12 cellular contexts compared by ENCODE assay signal in genomic region chr7:4809091-4809591, GRCh38. TPM values are rescaled to one million over a fixed set of nuclear protein-coding genes. Genes with fewer than 3 reads are reported as not detected.
A peak's percentile ranks its signal among the peaks of the same experiment; 100 is the strongest.
DNase-seq lines count a peak whose midpoint lies in the region; ATAC-seq and TF ChIP-seq lines count a peak whose summit lies in the region.
"Had no signal": no experiment of that assay in that cellular context is flagged by ENCODE, and none has a peak within 500 bp of the region (broad histone marks: within the 10 kb centered on the region; RNA-seq: fewer than 3 reads in every experiment).

No MANE protein-coding gene starts in this region.

- POLR2A ChIA-PET in activated CD4-positive, alpha-beta memory T cell treated with anti-CD3 and anti-CD28 coated beads for 36 hours (lab: Charles Lee), result no interaction called here
- POLR2A ChIA-PET in activated CD4-positive, alpha-beta memory T cell treated with anti-CD3 and anti-CD28 coated beads, Interleukin-2, amount 10 ng/mL, durations not matched to agents 7 days and 5 days (lab: Charles Lee), result interaction anchor here (1.0 kb wide), 1 partner anchor 33 kb away, joined by 3 read pairs; the partner anchor contains the start of gene AP5Z1

- TF ChIP-seq CTCF in heart right ventricle (IDR thresholded peaks at IDR 0.05) (no peak), foreskin keratinocyte (conservative IDR thresholded peaks at IDR 0.05) (no peak)

- peaks cover 6% of the 10 kb centered on the region for H3K4me1 Mint-ChIP-seq in activated CD4-positive, alpha-beta memory T cell treated with anti-CD3 and anti-CD28 coated beads for 36 hours (ENCODE audit: low read depth)
- peaks cover 6% of the 10 kb centered on the region for H3K4me1 Mint-ChIP-seq in activated CD4-positive, alpha-beta memory T cell treated with anti-CD3 and anti-CD28 coated beads, Interleukin-2, amount 10 ng/mL, durations not matched to agents 7 days and 5 days
- H3K4me1 Mint-ChIP-seq in stimulated activated naive B cell treated with anti-CD40 and anti-IgM and Interleukin-4, amounts not matched to agents 10 μg/mL and 1 μg/mL and 100 μg/mL, for 72 hours, result peaks cover 7 to 21% of the 10 kb centered on the region in 2 donors

- intact Hi-C loops in activated CD4-positive, alpha-beta memory T cell treated with anti-CD3 and anti-CD28 coated beads for 36 hours (cut with micrococcal nuclease), result no loop called here
- intact Hi-C loops in heart right ventricle (cut with DNase I), result loop anchor here in 1 of 10 donors (10.0 kb wide), 1 partner anchor 276 kb away; no protein-coding TSS in a partner anchor

- H3K27ac Mint-ChIP-seq in activated CD4-positive, alpha-beta memory T cell treated with anti-CD3 and anti-CD28 coated beads for 36 hours, result no peak overlapping the region
- no peak overlapping the region for H3K27ac Mint-ChIP-seq in activated CD4-positive, alpha-beta memory T cell treated with anti-CD3 and anti-CD28 coated beads, Interleukin-2, amount 10 ng/mL, durations not matched to agents 7 days and 5 days
- H3K27ac Mint-ChIP-seq in stimulated activated naive B cell treated with anti-CD40 and anti-IgM and Interleukin-4, amounts not matched to agents 10 μg/mL and 1 μg/mL and 100 μg/mL, for 72 hours, result peak overlapping the region; percentile 67

- DNase-seq in activated CD4-positive, alpha-beta memory T cell treated with anti-CD3 and anti-CD28 coated beads for 36 hours, result peak; percentile 37
- DNase-seq in activated CD4-positive, alpha-beta memory T cell treated with anti-CD3 and anti-CD28 coated beads, Interleukin-2, amount 10 ng/mL, durations not matched to agents 7 days and 5 days, result no peak
- DNase-seq in activated CD8-positive, alpha-beta memory T cell treated with anti-CD3 and anti-CD28 coated beads, Interleukin-2, amount 50 U/mL, for 4 hours, result peak; percentile 47
- peak; percentile 59 to 61 for DNase-seq in heart right ventricle
- peak; percentile 47 for DNase-seq in stimulated activated naive B cell treated with anti-CD40 and anti-IgM and Interleukin-4, amounts not matched to agents 10 μg/mL and 1 μg/mL and 100 μg/mL, for 72 hours
- DNase-seq in dermis blood vessel endothelial cell, result no peak
- no peak for DNase-seq in SW 1271 (lab: John Stamatoyannopoulos, UW)
- DNase-seq in foreskin keratinocyte, result no peak
- DNase-seq: 8988T, amniotic stem cell had no signal

- CTCF ChIA-PET in activated CD4-positive, alpha-beta memory T cell treated with anti-CD3 and anti-CD28 coated beads for 36 hours (lab: Charles Lee), result interaction anchor here (1.0 to 1.2 kb wide), 2 partner anchors 21 to 74 kb away, joined by 3 read pairs; partner anchors contain the start of gene RADIL
- CTCF ChIA-PET in activated CD4-positive, alpha-beta memory T cell treated with anti-CD3 and anti-CD28 coated beads, Interleukin-2, amount 10 ng/mL, durations not matched to agents 7 days and 5 days (lab: Charles Lee), result interaction anchor here (0.8 to 1.6 kb wide), 2 partner anchors 11 to 18 kb away, joined by 3 to 5 read pairs; no protein-coding TSS in a partner anchor

- no peaks in the 10 kb centered on the region for H3K36me3 Mint-ChIP-seq in activated CD4-positive, alpha-beta memory T cell treated with anti-CD3 and anti-CD28 coated beads for 36 hours
- H3K36me3 Mint-ChIP-seq in activated CD4-positive, alpha-beta memory T cell treated with anti-CD3 and anti-CD28 coated beads, Interleukin-2, amount 10 ng/mL, durations not matched to agents 7 days and 5 days (ENCODE audit: low read depth), result no peaks in the 10 kb centered on the region
- peaks cover 3 to 5% of the 10 kb centered on the region in 2 donors for H3K36me3 Mint-ChIP-seq in stimulated activated naive B cell treated with anti-CD40 and anti-IgM and Interleukin-4, amounts not matched to agents 10 μg/mL and 1 μg/mL and 100 μg/mL, for 72 hours

- H3K36me3 ChIP-seq in heart right ventricle, result peaks cover 0 to 22% (median 0%) of the 10 kb centered on the region in 9 donors

- H3K27ac ChIP-seq in heart right ventricle (peak overlapping the region in 7 of 10 donors; percentile 29 to 83 (median 58)), foreskin keratinocyte (no peak overlapping the region)
- H3K27ac ChIP-seq: parathyroid adenoma had no signal

- H3K4me1 ChIP-seq in heart right ventricle (peaks cover 0 to 12% (median 0%) of the 10 kb centered on the region in 9 donors), foreskin keratinocyte (no peaks in the 10 kb centered on the region)
- H3K4me1 ChIP-seq: parathyroid adenoma had no signal

- H3K4me3 ChIP-seq in heart right ventricle, result peak overlapping the region in 6 of 10 donors; percentile 1 to 40 (median 28)

- H3K27me3 ChIP-seq in heart right ventricle (peaks cover 0 to 20% (median 0%) of the 10 kb centered on the region in 7 donors), foreskin keratinocyte (peaks cover 19% of the 10 kb centered on the region)

- ATAC-seq in heart right ventricle (peak in 6 of 8 donors; percentile 29 to 82 (median 53)), foreskin keratinocyte (no peak)
- ATAC-seq in stimulated activated naive B cell treated with anti-CD40 and anti-IgM and Interleukin-4, amounts not matched to agents 10 μg/mL and 1 μg/mL and 100 μg/mL, for 72 hours (replicated peaks), result peak; percentile 72 to 75

- H3K27me3 Mint-ChIP-seq in activated CD4-positive, alpha-beta memory T cell treated with anti-CD3 and anti-CD28 coated beads for 36 hours, result peaks cover 21% of the 10 kb centered on the region
- peaks cover 39% of the 10 kb centered on the region for H3K27me3 Mint-ChIP-seq in activated CD4-positive, alpha-beta memory T cell treated with anti-CD3 and anti-CD28 coated beads, Interleukin-2, amount 10 ng/mL, durations not matched to agents 7 days and 5 days
- peaks cover 29 to 54% of the 10 kb centered on the region in 2 donors for H3K27me3 Mint-ChIP-seq in stimulated activated naive B cell treated with anti-CD40 and anti-IgM and Interleukin-4, amounts not matched to agents 10 μg/mL and 1 μg/mL and 100 μg/mL, for 72 hours

- H3K9me3 ChIP-seq in heart right ventricle, result peaks cover 0 to 4% (median 0%) of the 10 kb centered on the region in 11 donors

- H3K9me3 Mint-ChIP-seq in activated CD4-positive, alpha-beta memory T cell treated with anti-CD3 and anti-CD28 coated beads for 36 hours, result no peaks in the 10 kb centered on the region
- no peaks in the 10 kb centered on the region for H3K9me3 Mint-ChIP-seq in activated CD4-positive, alpha-beta memory T cell treated with anti-CD3 and anti-CD28 coated beads, Interleukin-2, amount 10 ng/mL, durations not matched to agents 7 days and 5 days
- peaks cover 5 to 7% of the 10 kb centered on the region in 2 donors for H3K9me3 Mint-ChIP-seq in stimulated activated naive B cell treated with anti-CD40 and anti-IgM and Interleukin-4, amounts not matched to agents 10 μg/mL and 1 μg/mL and 100 μg/mL, for 72 hours

- WGBS in heart right ventricle, 2 donors, result 77 to 78% methylated on average over 38 of the region's 38 CpGs

- peak overlapping the region; percentile 16 for H3K4me3 Mint-ChIP-seq in activated CD4-positive, alpha-beta memory T cell treated with anti-CD3 and anti-CD28 coated beads for 36 hours
- H3K4me3 Mint-ChIP-seq in activated CD4-positive, alpha-beta memory T cell treated with anti-CD3 and anti-CD28 coated beads, Interleukin-2, amount 10 ng/mL, durations not matched to agents 7 days and 5 days, result no peak overlapping the region
- H3K4me3 Mint-ChIP-seq in stimulated activated naive B cell treated with anti-CD40 and anti-IgM and Interleukin-4, amounts not matched to agents 10 μg/mL and 1 μg/mL and 100 μg/mL, for 72 hours, result peak overlapping the region; percentile 78 to 85

RNA-seq across cellular contexts. Expression of gene AP5Z1, which starts 33.7 kb away (rescaled TPM):
- 10 to 100 TPM; 21.6 to 24.1 TPM for total RNA-seq in activated CD4-positive, alpha-beta memory T cell treated with anti-CD3 and anti-CD28 coated beads for 36 hours
- 10 to 100 TPM; 57.5 to 60.6 TPM for total RNA-seq in activated CD4-positive, alpha-beta memory T cell treated with anti-CD3 and anti-CD28 coated beads, Interleukin-2, amount 10 ng/mL, durations not matched to agents 7 days and 5 days
- 10 to 100 TPM in 7 of 10 donors, 1 to 10 TPM in 3; 8.5 to 16.7 (median 12.4) TPM for total RNA-seq in heart right ventricle
- polyA plus RNA-seq in heart right ventricle, result 10 to 100 TPM; 20.0 to 30.9 TPM
- 28.3 and 32.3 TPM in 2 replicates for total RNA-seq in dermis blood vessel endothelial cell
- total RNA-seq in foreskin keratinocyte, result 21.3 and 25.8 TPM in 2 replicates
- 21.8 and 29.1 TPM in 2 replicates for polyA plus RNA-seq in foreskin keratinocyte

RNA-seq across cellular contexts. Expression of gene PAPOLB, which starts 52.7 kb away (rescaled TPM):
- not detected for total RNA-seq in activated CD4-positive, alpha-beta memory T cell treated with anti-CD3 and anti-CD28 coated beads for 36 hours
- not detected for total RNA-seq in activated CD4-positive, alpha-beta memory T cell treated with anti-CD3 and anti-CD28 coated beads, Interleukin-2, amount 10 ng/mL, durations not matched to agents 7 days and 5 days
- total RNA-seq in heart right ventricle, result under 1 TPM in 6 of 10 donors, not detected in 4; 0.10 to 0.21 (median 0.15) TPM
- under 1 TPM; 0.01 to 0.15 TPM for polyA plus RNA-seq in heart right ventricle
- 0.23 and 0.34 TPM in 2 replicates for total RNA-seq in dermis blood vessel endothelial cell
- not detected in 2 replicates for total RNA-seq in foreskin keratinocyte
- not detected in 2 replicates for polyA plus RNA-seq in foreskin keratinocyte
- total RNA-seq: epithelial cell of proximal tubule had no signal

Comparison
In these comparisons a context has a peak if more than half of its experiments do, and no peak if none do; other contexts are left out.
1. DNase-seq: peak in activated CD4-positive, alpha-beta memory T cell treated with anti-CD3 and anti-CD28 coated beads for 36 hours (single experiment), activated CD8-positive, alpha-beta memory T cell treated with anti-CD3 and anti-CD28 coated beads, Interleukin-2, amount 50 U/mL, for 4 hours (single experiment), heart right ventricle (2 of 2) and stimulated activated naive B cell treated with anti-CD40 and anti-IgM and Interleukin-4, amounts not matched to agents 10 μg/mL and 1 μg/mL and 100 μg/mL, for 72 hours (single experiment); none in activated CD4-positive, alpha-beta memory T cell treated with anti-CD3 and anti-CD28 coated beads, Interleukin-2, amount 10 ng/mL, durations not matched to agents 7 days and 5 days (single experiment), dermis blood vessel endothelial cell (single experiment), SW 1271 (0 of 2) and foreskin keratinocyte (0 of 2).